1 cellular context compared by ENCODE assay signal in the genomic region with DNA sequence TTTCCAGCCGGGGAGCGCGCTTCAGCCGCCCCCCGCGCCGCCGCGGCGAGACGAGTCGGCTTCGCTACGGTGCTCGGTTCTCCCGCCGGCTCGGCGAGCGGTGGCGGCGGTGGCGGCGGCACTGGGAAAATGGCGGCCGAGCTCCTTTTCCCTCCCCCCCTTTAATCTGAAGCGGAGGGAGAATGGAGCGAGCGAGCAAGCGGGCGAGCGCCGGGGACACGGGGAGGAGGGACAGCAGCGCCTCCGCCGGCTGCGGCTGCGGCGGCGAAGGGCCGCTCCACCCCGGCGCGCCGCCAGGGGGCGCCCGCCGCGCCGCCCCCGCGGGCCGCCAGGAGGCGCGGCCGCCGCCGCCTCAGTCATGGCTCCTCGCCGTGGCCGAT.
A peak's percentile ranks its signal among the peaks of the same experiment; 100 is the strongest.
TF ChIP-seq lines count a peak whose summit lies in the region.

A gene with protein sequence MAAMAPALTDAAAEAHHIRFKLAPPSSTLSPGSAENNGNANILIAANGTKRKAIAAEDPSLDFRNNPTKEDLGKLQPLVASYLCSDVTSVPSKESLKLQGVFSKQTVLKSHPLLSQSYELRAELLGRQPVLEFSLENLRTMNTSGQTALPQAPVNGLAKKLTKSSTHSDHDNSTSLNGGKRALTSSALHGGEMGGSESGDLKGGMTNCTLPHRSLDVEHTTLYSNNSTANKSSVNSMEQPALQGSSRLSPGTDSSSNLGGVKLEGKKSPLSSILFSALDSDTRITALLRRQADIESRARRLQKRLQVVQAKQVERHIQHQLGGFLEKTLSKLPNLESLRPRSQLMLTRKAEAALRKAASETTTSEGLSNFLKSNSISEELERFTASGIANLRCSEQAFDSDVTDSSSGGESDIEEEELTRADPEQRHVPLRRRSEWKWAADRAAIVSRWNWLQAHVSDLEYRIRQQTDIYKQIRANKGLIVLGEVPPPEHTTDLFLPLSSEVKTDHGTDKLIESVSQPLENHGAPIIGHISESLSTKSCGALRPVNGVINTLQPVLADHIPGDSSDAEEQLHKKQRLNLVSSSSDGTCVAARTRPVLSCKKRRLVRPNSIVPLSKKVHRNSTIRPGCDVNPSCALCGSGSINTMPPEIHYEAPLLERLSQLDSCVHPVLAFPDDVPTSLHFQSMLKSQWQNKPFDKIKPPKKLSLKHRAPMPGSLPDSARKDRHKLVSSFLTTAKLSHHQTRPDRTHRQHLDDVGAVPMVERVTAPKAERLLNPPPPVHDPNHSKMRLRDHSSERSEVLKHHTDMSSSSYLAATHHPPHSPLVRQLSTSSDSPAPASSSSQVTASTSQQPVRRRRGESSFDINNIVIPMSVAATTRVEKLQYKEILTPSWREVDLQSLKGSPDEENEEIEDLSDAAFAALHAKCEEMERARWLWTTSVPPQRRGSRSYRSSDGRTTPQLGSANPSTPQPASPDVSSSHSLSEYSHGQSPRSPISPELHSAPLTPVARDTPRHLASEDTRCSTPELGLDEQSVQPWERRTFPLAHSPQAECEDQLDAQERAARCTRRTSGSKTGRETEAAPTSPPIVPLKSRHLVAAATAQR (N-terminal part only) (minus strand): TSS at position 184 of the 380 bp plus-strand sequence. CDS start 21,286 bp downstream, outside the sequence.

TF ChIP-seq in K562, 482 proteins besides CTCF, POLR2A, EP300 and RAD21 (continued from another document):
- TF ChIP-seq TEAD4 (IDR thresholded peaks at IDR 0.05; ENCODE audit: low read length) (no peak), TEAD4 (CRISPR knock-in tag; IDR thresholded peaks at IDR 0.05; ENCODE audit: borderline replicate concordance) (no peak), ZSCAN29 (IDR thresholded peaks at IDR 0.05) (no peak), ZNF41 (CRISPR knock-in tag; conservative IDR thresholded peaks at IDR 0.05) (no peak), TAF7 (tag; IDR thresholded peaks at IDR 0.05) (no peak), PHF8 (IDR thresholded peaks at IDR 0.05; ENCODE audit: borderline replicate concordance, low read length) (peak; percentile 61; the same call in 1 of the 2 replicates), ZZZ3 (IDR thresholded peaks at IDR 0.05) (no peak), L3MBTL2 (IDR thresholded peaks at IDR 0.05) (no peak), ZNF583 (CRISPR knock-in tag; IDR thresholded peaks at IDR 0.05) (no peak; the same call in 1 of the 2 replicates)
- TF ChIP-seq, protein P1, sequence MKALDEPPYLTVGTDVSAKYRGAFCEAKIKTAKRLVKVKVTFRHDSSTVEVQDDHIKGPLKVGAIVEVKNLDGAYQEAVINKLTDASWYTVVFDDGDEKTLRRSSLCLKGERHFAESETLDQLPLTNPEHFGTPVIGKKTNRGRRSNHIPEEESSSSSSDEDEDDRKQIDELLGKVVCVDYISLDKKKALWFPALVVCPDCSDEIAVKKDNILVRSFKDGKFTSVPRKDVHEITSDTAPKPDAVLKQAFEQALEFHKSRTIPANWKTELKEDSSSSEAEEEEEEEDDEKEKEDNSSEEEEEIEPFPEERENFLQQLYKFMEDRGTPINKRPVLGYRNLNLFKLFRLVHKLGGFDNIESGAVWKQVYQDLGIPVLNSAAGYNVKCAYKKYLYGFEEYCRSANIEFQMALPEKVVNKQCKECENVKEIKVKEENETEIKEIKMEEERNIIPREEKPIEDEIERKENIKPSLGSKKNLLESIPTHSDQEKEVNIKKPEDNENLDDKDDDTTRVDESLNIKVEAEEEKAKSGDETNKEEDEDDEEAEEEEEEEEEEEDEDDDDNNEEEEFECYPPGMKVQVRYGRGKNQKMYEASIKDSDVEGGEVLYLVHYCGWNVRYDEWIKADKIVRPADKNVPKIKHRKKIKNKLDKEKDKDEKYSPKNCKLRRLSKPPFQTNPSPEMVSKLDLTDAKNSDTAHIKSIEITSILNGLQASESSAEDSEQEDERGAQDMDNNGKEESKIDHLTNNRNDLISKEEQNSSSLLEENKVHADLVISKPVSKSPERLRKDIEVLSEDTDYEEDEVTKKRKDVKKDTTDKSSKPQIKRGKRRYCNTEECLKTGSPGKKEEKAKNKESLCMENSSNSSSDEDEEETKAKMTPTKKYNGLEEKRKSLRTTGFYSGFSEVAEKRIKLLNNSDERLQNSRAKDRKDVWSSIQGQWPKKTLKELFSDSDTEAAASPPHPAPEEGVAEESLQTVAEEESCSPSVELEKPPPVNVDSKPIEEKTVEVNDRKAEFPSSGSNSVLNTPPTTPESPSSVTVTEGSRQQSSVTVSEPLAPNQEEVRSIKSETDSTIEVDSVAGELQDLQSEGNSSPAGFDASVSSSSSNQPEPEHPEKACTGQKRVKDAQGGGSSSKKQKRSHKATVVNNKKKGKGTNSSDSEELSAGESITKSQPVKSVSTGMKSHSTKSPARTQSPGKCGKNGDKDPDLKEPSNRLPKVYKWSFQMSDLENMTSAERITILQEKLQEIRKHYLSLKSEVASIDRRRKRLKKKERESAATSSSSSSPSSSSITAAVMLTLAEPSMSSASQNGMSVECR (CRISPR knock-in tag; IDR thresholded peaks at IDR 0.05) = no peak; the same call in 1 of the 2 replicates
- TF ChIP-seq, protein P2, sequence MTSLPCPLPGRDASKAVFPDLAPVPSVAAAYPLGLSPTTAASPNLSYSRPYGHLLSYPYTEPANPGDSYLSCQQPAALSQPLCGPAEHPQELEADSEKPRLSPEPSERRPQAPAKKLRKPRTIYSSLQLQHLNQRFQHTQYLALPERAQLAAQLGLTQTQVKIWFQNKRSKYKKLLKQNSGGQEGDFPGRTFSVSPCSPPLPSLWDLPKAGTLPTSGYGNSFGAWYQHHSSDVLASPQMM (CRISPR knock-in tag; IDR thresholded peaks at IDR 0.05) = no peak
TF ChIP-seq in K562: peak in this region for 88.
